39 cellular contexts compared by ENCODE assay signal in the genomic region with DNA sequence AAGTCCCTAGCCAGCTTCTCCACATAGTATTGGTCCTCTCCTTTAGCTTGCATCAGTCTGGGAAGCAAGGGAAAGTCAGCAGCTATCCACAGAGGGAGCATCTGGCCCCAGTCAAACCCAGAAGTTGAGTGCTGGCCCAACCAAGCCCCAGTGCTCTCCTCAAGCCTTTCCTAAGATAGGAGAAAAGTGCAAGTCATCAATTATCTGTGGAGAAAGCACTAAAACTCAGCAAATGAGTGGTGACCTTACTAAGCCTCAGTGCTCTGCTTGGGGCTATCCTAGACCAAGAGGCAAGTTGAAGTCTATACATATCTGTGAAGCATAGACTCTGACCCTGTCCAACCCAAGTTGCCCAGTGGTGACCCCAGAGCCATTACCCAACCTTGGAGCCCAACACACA.
"Had no signal": no experiment of that assay in that cellular context is flagged by ENCODE, and none has a peak within 500 bp of the region (broad histone marks: within the 10 kb centered on the region; RNA-seq: fewer than 3 reads in every experiment).

No MANE protein-coding gene starts in this region.

- H3K27me3 ChIP-seq: ascending aorta, body of pancreas, brain microvascular endothelial cell, cardiac muscle cell had no signal

- H3K27ac ChIP-seq: adrenal gland, ascending aorta, body of pancreas, brain microvascular endothelial cell, breast epithelium, cardiac muscle cell had no signal

- H3K4me1 ChIP-seq: adrenal gland, ascending aorta, body of pancreas, breast epithelium had no signal

- DNase-seq: activated effector memory CD4-positive, alpha-beta T cell treated with anti-CD3 and anti-CD28 coated beads, Interleukin-2, amount 50 U/mL, for 16 hours; activated effector memory CD4-positive, alpha-beta T cell treated with Interleukin-2 at 50 U/mL for 16 hours; activated gamma-delta T cell; activated gamma-delta T cell treated with Interleukin-2 at 50 U/mL for 16 hours; activated naive CD4-positive, alpha-beta T cell; activated naive CD4-positive, alpha-beta T cell treated with anti-CD3 and anti-CD28 coated beads for 36 hours; activated naive CD4-positive, alpha-beta T cell treated with anti-CD3 and anti-CD28 coated beads, Interleukin-2, amount 10 ng/mL, durations not matched to agents 7 days and 5 days; activated naive CD4-positive, alpha-beta T cell treated with anti-CD3 and anti-CD28 coated beads, Interleukin-2, amount 50 U/mL, for 16 hours; activated naive CD4-positive, alpha-beta T cell treated with Interleukin-2 at 50 U/mL for 16 hours; activated naive CD8-positive, alpha-beta T cell treated with anti-CD3 and anti-CD28 coated beads for 36 hours; activated naive CD8-positive, alpha-beta T cell treated with anti-CD3 and anti-CD28 coated beads, Interleukin-2, amount 10 ng/mL, durations not matched to agents 7 days and 5 days; activated naive CD8-positive, alpha-beta T cell treated with anti-CD3 and anti-CD28 coated beads, Interleukin-2, amount 50 U/mL, for 24 hours; activated T-cell treated with anti-CD3 and anti-CD28 coated beads, Interleukin-2, amount 50 U/mL, for 1 hour; activated T-cell treated with anti-CD3 and anti-CD28 coated beads, Interleukin-2, amount 50 U/mL, for 24 hours; activated T-cell treated with anti-CD3 and anti-CD28 coated beads, Interleukin-2, amount 50 U/mL, for 4 hours; activated T-cell treated with anti-CD3 and anti-CD28 coated beads, Interleukin-2, amount 50 U/mL, for 48 hours; activated T-cell treated with anti-CD3 and anti-CD28 coated beads, Interleukin-2, amount 50 U/mL, for 72 hours; adrenal gland; amniotic stem cell; amygdala; anterior cingulate cortex; aorta; body of pancreas; brain microvascular endothelial cell; caudate nucleus; central memory CD4-positive, alpha-beta T cell; cerebellar nuclear complex had no signal

- H3K9me3 ChIP-seq: adrenal gland, ascending aorta, body of pancreas had no signal

- H3K36me3 Mint-ChIP-seq: activated naive CD4-positive, alpha-beta T cell treated with anti-CD3 and anti-CD28 coated beads, Interleukin-2, amount 10 ng/mL, durations not matched to agents 7 days and 5 days; activated naive CD8-positive, alpha-beta T cell; activated naive CD8-positive, alpha-beta T cell treated with anti-CD3 and anti-CD28 coated beads for 36 hours; activated naive CD8-positive, alpha-beta T cell treated with anti-CD3 and anti-CD28 coated beads, Interleukin-2, amount 10 ng/mL, durations not matched to agents 7 days and 5 days; brain had no signal

- H3K27ac Mint-ChIP-seq: activated naive CD4-positive, alpha-beta T cell treated with anti-CD3 and anti-CD28 coated beads for 36 hours; activated naive CD4-positive, alpha-beta T cell treated with anti-CD3 and anti-CD28 coated beads, Interleukin-2, amount 10 ng/mL, durations not matched to agents 7 days and 5 days; activated naive CD4-positive, alpha-beta T cell treated with anti-CD3 and anti-CD28 coated beads, Interleukin-2, amount 50 U/mL, for 24 hours; activated naive CD4-positive, alpha-beta T cell treated with anti-CD3 and anti-CD28 coated beads, Interleukin-2, amount 50 U/mL, for 72 hours; activated naive CD8-positive, alpha-beta T cell; activated naive CD8-positive, alpha-beta T cell treated with anti-CD3 and anti-CD28 coated beads for 36 hours; activated naive CD8-positive, alpha-beta T cell treated with anti-CD3 and anti-CD28 coated beads, Interleukin-2, amount 10 ng/mL, durations not matched to agents 7 days and 5 days; activated naive CD8-positive, alpha-beta T cell treated with anti-CD3 and anti-CD28 coated beads, Interleukin-2, amount 50 U/mL, for 24 hours; activated T-cell treated with anti-CD3 and anti-CD28 coated beads, Interleukin-2, amount 50 U/mL, for 24 hours; activated T-cell treated with anti-CD3 and anti-CD28 coated beads, Interleukin-2, amount 50 U/mL, for 72 hours; activated T-helper 1 cell treated with anti-CD3 and anti-CD28 coated beads, Interleukin-12 subunit alpha, Interleukin-12 subunit beta, Interleukin-2, Interleukin-4 antibody, amounts not matched to agents 30 ng/mL and 10 ng/mL and 1 ng/mL, durations not matched to agents 14 hours and 24 hours and 36 hours; activated T-helper 17 cell treated with anti-CD3 and anti-CD28 coated beads, Interleukin-2, amount 50 U/mL, for 72 hours; activated T-helper 2 cell treated with anti-CD3 and anti-CD28 coated beads, Interferon-gamma antibody, Interleukin-2, Interleukin-4, amounts not matched to agents 10 μg/mL and 5 μg/mL and 100 μg/mL, durations not matched to agents 14 hours and 24 hours and 36 hours; brain had no signal

- ATAC-seq: activated naive CD4-positive, alpha-beta T cell treated with anti-CD3 and anti-CD28 coated beads, Interleukin-2, amount 50 U/mL, for 72 hours; activated naive CD8-positive, alpha-beta T cell treated with anti-CD3 and anti-CD28 coated beads, Interleukin-2, amount 50 U/mL, for 24 hours; activated T-cell treated with anti-CD3 and anti-CD28 coated beads, Interleukin-2, amount 50 U/mL, for 4 hours; activated T-cell treated with anti-CD3 and anti-CD28 coated beads, Interleukin-2, amount 50 U/mL, for 72 hours; activated T-helper 17 cell treated with anti-CD3 and anti-CD28 coated beads, Interleukin-2, amount 50 U/mL, for 72 hours; body of pancreas had no signal

- H3K27me3 Mint-ChIP-seq: activated naive CD4-positive, alpha-beta T cell treated with anti-CD3 and anti-CD28 coated beads, Interleukin-2, amount 10 ng/mL, durations not matched to agents 7 days and 5 days; activated naive CD4-positive, alpha-beta T cell treated with anti-CD3 and anti-CD28 coated beads, Interleukin-2, amount 50 U/mL, for 24 hours; activated naive CD8-positive, alpha-beta T cell; activated naive CD8-positive, alpha-beta T cell treated with anti-CD3 and anti-CD28 coated beads for 36 hours; activated T-helper 17 cell treated with anti-CD3 and anti-CD28 coated beads, Interleukin-2, amount 50 U/mL, for 72 hours had no signal

- H3K9me3 Mint-ChIP-seq: activated naive CD4-positive, alpha-beta T cell treated with anti-CD3 and anti-CD28 coated beads for 36 hours; activated naive CD4-positive, alpha-beta T cell treated with anti-CD3 and anti-CD28 coated beads, Interleukin-2, amount 10 ng/mL, durations not matched to agents 7 days and 5 days; activated naive CD4-positive, alpha-beta T cell treated with anti-CD3 and anti-CD28 coated beads, Interleukin-2, amount 50 U/mL, for 24 hours; activated naive CD8-positive, alpha-beta T cell treated with anti-CD3 and anti-CD28 coated beads, Interleukin-2, amount 10 ng/mL, durations not matched to agents 7 days and 5 days; activated T-cell treated with anti-CD3 and anti-CD28 coated beads, Interleukin-2, amount 50 U/mL, for 4 hours; activated T-helper 1 cell treated with anti-CD3 and anti-CD28 coated beads, Interleukin-12 subunit alpha, Interleukin-12 subunit beta, Interleukin-2, Interleukin-4 antibody, amounts not matched to agents 30 ng/mL and 10 ng/mL and 1 ng/mL, durations not matched to agents 14 hours and 24 hours and 36 hours; activated T-helper 17 cell treated with anti-CD3 and anti-CD28 coated beads, Interleukin-2, amount 50 U/mL, for 72 hours; activated T-helper 2 cell treated with anti-CD3 and anti-CD28 coated beads, Interferon-gamma antibody, Interleukin-2, Interleukin-4, amounts not matched to agents 10 μg/mL and 5 μg/mL and 100 μg/mL, durations not matched to agents 14 hours and 24 hours and 36 hours; central memory CD8-positive, alpha-beta T cell had no signal

- H3K4me3 ChIP-seq: adrenal gland, ascending aorta, body of pancreas, breast epithelium, cardiac muscle cell had no signal

- H3K36me3 ChIP-seq: adrenal gland, ascending aorta, brain microvascular endothelial cell, breast epithelium, cardiac muscle cell had no signal

- FAIRE-seq: astrocyte had no signal

- H3K4me3 Mint-ChIP-seq: activated naive CD4-positive, alpha-beta T cell treated with anti-CD3 and anti-CD28 coated beads for 36 hours; activated naive CD4-positive, alpha-beta T cell treated with anti-CD3 and anti-CD28 coated beads, Interleukin-2, amount 10 ng/mL, durations not matched to agents 7 days and 5 days; activated naive CD4-positive, alpha-beta T cell treated with anti-CD3 and anti-CD28 coated beads, Interleukin-2, amount 50 U/mL, for 24 hours; activated naive CD8-positive, alpha-beta T cell; activated naive CD8-positive, alpha-beta T cell treated with anti-CD3 and anti-CD28 coated beads for 36 hours; activated naive CD8-positive, alpha-beta T cell treated with anti-CD3 and anti-CD28 coated beads, Interleukin-2, amount 10 ng/mL, durations not matched to agents 7 days and 5 days; activated naive CD8-positive, alpha-beta T cell treated with anti-CD3 and anti-CD28 coated beads, Interleukin-2, amount 50 U/mL, for 24 hours; activated T-cell treated with anti-CD3 and anti-CD28 coated beads, Interleukin-2, amount 50 U/mL, for 24 hours; activated T-cell treated with anti-CD3 and anti-CD28 coated beads, Interleukin-2, amount 50 U/mL, for 4 hours; activated T-cell treated with anti-CD3 and anti-CD28 coated beads, Interleukin-2, amount 50 U/mL, for 72 hours; activated T-helper 1 cell treated with anti-CD3 and anti-CD28 coated beads, Interleukin-12 subunit alpha, Interleukin-12 subunit beta, Interleukin-2, Interleukin-4 antibody, amounts not matched to agents 30 ng/mL and 10 ng/mL and 1 ng/mL, durations not matched to agents 14 hours and 24 hours and 36 hours; activated T-helper 17 cell treated with anti-CD3 and anti-CD28 coated beads, Interleukin-2, amount 50 U/mL, for 72 hours; brain; central memory CD8-positive, alpha-beta T cell had no signal

- H3K4me1 Mint-ChIP-seq: activated naive CD4-positive, alpha-beta T cell treated with anti-CD3 and anti-CD28 coated beads, Interleukin-2, amount 10 ng/mL, durations not matched to agents 7 days and 5 days; activated naive CD4-positive, alpha-beta T cell treated with anti-CD3 and anti-CD28 coated beads, Interleukin-2, amount 50 U/mL, for 24 hours; activated naive CD8-positive, alpha-beta T cell treated with anti-CD3 and anti-CD28 coated beads for 36 hours; activated naive CD8-positive, alpha-beta T cell treated with anti-CD3 and anti-CD28 coated beads, Interleukin-2, amount 10 ng/mL, durations not matched to agents 7 days and 5 days; activated naive CD8-positive, alpha-beta T cell treated with anti-CD3 and anti-CD28 coated beads, Interleukin-2, amount 50 U/mL, for 24 hours; activated T-helper 17 cell treated with anti-CD3 and anti-CD28 coated beads, Interleukin-2, amount 50 U/mL, for 72 hours; brain; central memory CD8-positive, alpha-beta T cell had no signal
